8 cellular contexts compared by ENCODE assay signal in genomic region chr14:73825551-73826188, GRCh38. TPM values are rescaled to one million over a fixed set of nuclear protein-coding genes. Genes with fewer than 3 reads are reported as not detected.
DNase-seq lines count a peak whose midpoint lies in the region; ATAC-seq, FAIRE-seq and TF ChIP-seq lines count a peak whose summit lies in the region.

No MANE protein-coding gene starts in this region.

- H3K36me3 ChIP-seq in breast epithelium (no peaks in the 10 kb centered on the region), keratinocyte (ENCODE audit: control insufficient read depth in 2 of 2, extremely low read depth in 1 of 2, insufficient read depth in 2 of 2, low read length in 2 of 2) (no peaks in the 10 kb centered on the region)

- H3K9me3 ChIP-seq in breast epithelium = no peaks in the 10 kb centered on the region
- H3K9me3 ChIP-seq in keratinocyte (ENCODE audit: control insufficient read depth, low read depth, low read length) = no peaks in the 10 kb centered on the region

- H3K27ac ChIP-seq in breast epithelium = no peak overlapping the region
- no peak overlapping the region for H3K27ac ChIP-seq in keratinocyte (ENCODE audit: control insufficient read depth, insufficient read depth, low read length)

- no peaks in the 10 kb centered on the region for H3K4me1 ChIP-seq in breast epithelium
- H3K4me1 ChIP-seq in keratinocyte (ENCODE audit: control insufficient read depth, extremely low read depth, insufficient read depth, low read length) = peaks cover 11% of the 10 kb centered on the region

- H3K4me2 ChIP-seq in keratinocyte (ENCODE audit: control insufficient read depth, extremely low read depth, insufficient read depth, low read depth, low read length) = no peak overlapping the region

- CTCF ChIA-PET in HEK293T (lab: Yijun Ruan, JAX) (interaction anchor here (1.0 to 2.4 kb wide), 5 partner anchors 67 to 112 kb away, joined by 3 to 10 read pairs (median 4); no protein-coding TSS in a partner anchor), WTC11 (lab: Charles Lee) (interaction anchor here (0.6 to 4.8 kb wide), 15 partner anchors 9 to 179 kb away, joined by 3 to 41 read pairs (median 3); a partner anchor contains a TSS)

- H3K79me2 ChIP-seq in keratinocyte (ENCODE audit: control insufficient read depth, insufficient read depth, low read length) = no peaks in the 10 kb centered on the region

- no peak overlapping the region for H2AFZ ChIP-seq in keratinocyte (ENCODE audit: control insufficient read depth, low read length)

- H3K4me3 ChIP-seq in breast epithelium (no peak overlapping the region), keratinocyte (ENCODE audit: control insufficient read depth in 2 of 3, extremely low read depth in 1 of 3, insufficient read depth in 2 of 3, low read depth in 1 of 3, low read length in 3 of 3) (no peak overlapping the region)

- POLR2A ChIA-PET in HEK293T (lab: Yijun Ruan, JAX) = no interaction called here
- POLR2A ChIA-PET in WTC11 (lab: Charles Lee) = no interaction called here

- dilution Hi-C loops in keratinocyte (cut with MboI; ENCODE audit: extremely low pct_ligation_motif_present, low sequenced_read_pairs) = no loop called here

- no peaks in the 10 kb centered on the region for H3K9me3 Mint-ChIP-seq in WTC11

- TF ChIP-seq POLR2A in breast epithelium (IDR thresholded peaks at IDR 0.05) = no peak

- peak; percentile 9 for FAIRE-seq in keratinocyte (lab: Jason Lieb, UNC)

- TF ChIP-seq CTCF in WTC11 (IDR thresholded peaks at IDR 0.05) (peak; percentile 43), breast epithelium (IDR thresholded peaks at IDR 0.05) (peak; percentile 69 to 88 (median 84)), keratinocyte (optimal IDR thresholded peaks at IDR 0.05 in 1 of 3, IDR thresholded peaks at IDR 0.05 in 1 of 3, conservative IDR thresholded peaks at IDR 0.05 in 1 of 3; ENCODE audit: extremely low read depth in 1 of 3, insufficient read depth in 2 of 3, low read length in 3 of 3) (peak; percentile 79 to 93 (median 91))

- ATAC-seq in WTC11 = peak; percentile 99
- no peak for ATAC-seq in GM18858 (IDR thresholded peaks at IDR 0.05; ENCODE audit: unreplicated experiment)

- intact Hi-C loops in breast epithelium (cut with DNase I; ENCODE audit: low total_unique reads) = no loop called here

- H3K4me3 Mint-ChIP-seq in WTC11 = no peak overlapping the region

- H3K4me1 Mint-ChIP-seq in WTC11 = no peaks in the 10 kb centered on the region

- H3K27ac Mint-ChIP-seq in WTC11 = peak overlapping the region; percentile 5; the same call in 1 of the 2 replicates

- H3K9me1 ChIP-seq in keratinocyte (ENCODE audit: control insufficient read depth, extremely low read depth, insufficient read depth, low read length) = no peaks in the 10 kb centered on the region

- H3K9ac ChIP-seq in keratinocyte (ENCODE audit: control insufficient read depth, extremely low read depth, insufficient read depth, low read length) = no peak overlapping the region

- H3K27me3 ChIP-seq in breast epithelium (no peaks in the 10 kb centered on the region), keratinocyte (ENCODE audit: control insufficient read depth, extremely low read depth, insufficient read depth, low read length) (no peaks in the 10 kb centered on the region)

- no peaks in the 10 kb centered on the region for H3K27me3 Mint-ChIP-seq in WTC11 (ENCODE audit: low read depth)

- DNase-seq in DMS 273 (lab: John Stamatoyannopoulos, UW; ENCODE audit: unreplicated experiment) (peak; percentile 96), HEK293T (ENCODE audit: extremely low spot score) (peak; percentile 84), NCI-H2227 (lab: John Stamatoyannopoulos, UW; ENCODE audit: unreplicated experiment) (peak; percentile 46), WTC11 (ENCODE audit: low spot score) (peak; percentile 82), breast epithelium (ENCODE audit: low spot score in 2 of 2) (peak; percentile 80 to 93), keratinocyte (ENCODE audit: low read depth, low spot score) (peak; percentile 50)
- peak; percentile 50 to 69 for DNase-seq in stimulated activated CD4-positive, alpha-beta T cell treated with anti-CD3 and anti-CD28 coated beads, Interleukin-1b, Interleukin-23, amount 100 ng/mL, for 1 hour (ENCODE audit: low read depth in 2 of 2)

- H3K36me3 Mint-ChIP-seq in WTC11 = no peaks in the 10 kb centered on the region

- H4K20me1 ChIP-seq in keratinocyte (ENCODE audit: control insufficient read depth, extremely low read depth, insufficient read depth, low read length) = no peaks in the 10 kb centered on the region

TF ChIP-seq in HEK293T, 16 proteins besides CTCF, POLR2A, EP300 and RAD21:
- no peak for TF ChIP-seq FOXM1 (IDR thresholded peaks at IDR 0.05; ENCODE audit: borderline replicate concordance)
- TF ChIP-seq FOXA1 (IDR thresholded peaks at IDR 0.05) = no peak
- TF ChIP-seq ZNF384 (IDR thresholded peaks at IDR 0.05) = no peak
- TF ChIP-seq ARNT (IDR thresholded peaks at IDR 0.05) = no peak
- no peak for TF ChIP-seq TARDBP (IDR thresholded peaks at IDR 0.05)
- no peak for TF ChIP-seq NFRKB (IDR thresholded peaks at IDR 0.05)
- no peak for TF ChIP-seq SUZ12 (IDR thresholded peaks at IDR 0.05)
- no peak for TF ChIP-seq L3MBTL2 (conservative IDR thresholded peaks at IDR 0.05)
- no peak for TF ChIP-seq LEF1 (IDR thresholded peaks at IDR 0.05; ENCODE audit: borderline replicate concordance)
- TF ChIP-seq HDGF (IDR thresholded peaks at IDR 0.05; ENCODE audit: borderline replicate concordance) = no peak
- TF ChIP-seq CTBP1 (IDR thresholded peaks at IDR 0.05; ENCODE audit: borderline replicate concordance) = no peak
- TF ChIP-seq FOXK2 (IDR thresholded peaks at IDR 0.05) = no peak
- no peak for TF ChIP-seq SP1 (IDR thresholded peaks at IDR 0.05)
- TF ChIP-seq BHLHE40 (IDR thresholded peaks at IDR 0.05; ENCODE audit: borderline replicate concordance) = no peak
- no peak for TF ChIP-seq ELF4 (IDR thresholded peaks at IDR 0.05)

TF ChIP-seq in WTC11, 78 proteins besides CTCF, POLR2A, EP300 and RAD21:
- TF ChIP-seq ZBTB21 (CRISPR knock-in tag; IDR thresholded peaks at IDR 0.05; ENCODE audit: borderline replicate concordance) = no peak

RNA-seq across cellular contexts. Expression of gene PTGR2, which starts 26.0 kb away (rescaled TPM):
- 20.7 to 23.6 TPM (median 22.1 TPM) in 3 replicates for total RNA-seq in WTC11 (2021)
- total RNA-seq in breast epithelium = 10 to 100 TPM; 11.5 to 14.6 (median 12.3) TPM
- 5.0 to 19.5 TPM (median 8.2 TPM) in 3 replicates for polyA plus RNA-seq in keratinocyte
- 60.7 TPM for polyA plus RNA-seq in keratinocyte (2011; ENCODE audit: low read depth)
- 4.7 and 10.6 TPM in 2 replicates for polyA plus RNA-seq in keratinocyte (2011; cell fraction: cytosol; rRNA removed)
- 11.6 and 12.2 TPM in 2 replicates for polyA plus RNA-seq in keratinocyte (2011; cell fraction: nucleus; rRNA removed)
- 5.4 and 6.9 TPM in 2 replicates for polyA plus RNA-seq in keratinocyte (2012; ENCODE audit: low replicate concordance)
- 2.1 to 6.9 TPM (median 3.7 TPM) in 3 replicates for polyA minus RNA-seq in keratinocyte
- polyA minus RNA-seq in keratinocyte (2011; cell fraction: cytosol; rRNA and poly(A)+ RNA removed) = 1.2 TPM
- 4.5 and 12.8 TPM in 2 replicates for polyA minus RNA-seq in keratinocyte (2011; cell fraction: nucleus; rRNA and poly(A)+ RNA removed)

Comparison
In these comparisons a context has a peak if more than half of its experiments do, and no peak if none do; other contexts are left out.
1. DNase-seq: peak in every context shown above with its lines; median percentile 96 in DMS 273; 86 in breast epithelium; 84 in HEK293T; 82 in WTC11; 60 in stimulated activated CD4-positive, alpha-beta T cell treated with anti-CD3 and anti-CD28 coated beads, Interleukin-1b, Interleukin-23, amount 100 ng/mL, for 1 hour; 50 in keratinocyte; 46 in NCI-H2227.